ENCODE assay signal across 20 cellular contexts in genomic region chr1:204863024-204863423, GRCh38. TPM values are rescaled to one million over a fixed set of nuclear protein-coding genes. Genes with fewer than 3 reads are reported as not detected.
DNase-seq lines count a peak whose midpoint lies in the region; ATAC-seq, FAIRE-seq and TF ChIP-seq lines count a peak whose summit lies in the region.
"Had no signal": no experiment of that assay in that cellular context is flagged by ENCODE, and none has a peak within 500 bp of the region (broad histone marks: within the 10 kb centered on the region; RNA-seq: fewer than 3 reads in every experiment).

No MANE protein-coding gene starts in this region.

- WGBS in sigmoid colon, 2 donors, result 75 to 85% methylated on average over 5 of the region's 5 CpGs

- peak; percentile 89 for ATAC-seq in Right ventricle myocardium superior (ENCODE audit: poor library complexity)
- ATAC-seq: GM23338, HCT116 had no signal

- no peak for FAIRE-seq in urothelium cell line (lab: Jason Lieb, UNC)
- FAIRE-seq: A204.1, GM12892 had no signal

- H3K36me3 ChIP-seq in sigmoid colon, result no peaks in the 10 kb centered on the region
- H3K36me3 ChIP-seq: MG63 had no signal

- H3K9me3 ChIP-seq in sigmoid colon, result no peaks in the 10 kb centered on the region
- H3K9me3 ChIP-seq: MG63 had no signal

- no peak for TF ChIP-seq CTCF in sigmoid colon (IDR thresholded peaks at IDR 0.05)

- H3K27me3 ChIP-seq in sigmoid colon, result no peaks in the 10 kb centered on the region
- H3K27me3 ChIP-seq: MG63 had no signal

- H3K4me1 ChIP-seq in sigmoid colon, result peaks cover 0 to 20% (median 3%) of the 10 kb centered on the region in 4 donors

- H3K27ac ChIP-seq in angular gyrus (ENCODE audit: low read depth, low read length) (peak overlapping the region; percentile 26), sigmoid colon (no peak overlapping the region)
- H3K27ac ChIP-seq: C4-2B had no signal

- no peak for TF ChIP-seq POLR2A in sigmoid colon (IDR thresholded peaks at IDR 0.05)

- H3K4me3 ChIP-seq in sigmoid colon, result no peak overlapping the region
- H3K4me3 ChIP-seq: GM23338, MG63 had no signal

- TF ChIP-seq EP300 in sigmoid colon (IDR thresholded peaks at IDR 0.05), result no peak

- DNase-seq in Right ventricle myocardium superior, result no peak
- peak; percentile 26 for DNase-seq in islet precursor cell
- peak; percentile 6 for DNase-seq in sigmoid colon
- DNase-seq in D341Med (ENCODE audit: low spot score), result no peak
- DNase-seq in NCI-H2227 treated with DMSO at 0.1 percent for 48 hours (lab: John Stamatoyannopoulos, UW), result no peak
- no peak for DNase-seq in urothelium cell line (ENCODE audit: low spot score)
- no peak for DNase-seq in activated T-cell treated with anti-CD3 and anti-CD28 coated beads, Interleukin-2, amount 50 U/mL, for 48 hours
- DNase-seq: DMS153, Karpas-422, MG63, NCI-H1092, NCI-H2081 treated with DMSO at 0.1 percent for 48 hours, NCI-H510A treated with DMSO at 0.1 percent for 48 hours, NCI-H82 had no signal

- intact Hi-C loops in Right ventricle myocardium superior (cut with DNase I), result no loop called here
- intact Hi-C loops in sigmoid colon (cut with DNase I), result no loop called here

RNA-seq across cellular contexts. Expression of gene NFASC, which starts 7.6 kb away (rescaled TPM):
- total RNA-seq in Right ventricle myocardium superior (11.1 TPM), sigmoid colon (100 to 1,000 TPM in 1 of 4 donors, 10 to 100 TPM in 3; 17.6 to 105 (median 25.3) TPM)
- 1 to 10 TPM in 2 of 3 donors, under 1 TPM in 1; 0.46 to 8.9 (median 1.2) TPM for polyA plus RNA-seq in sigmoid colon

Comparison
In these comparisons a context has a peak if more than half of its experiments do, and no peak if none do; other contexts are left out.
1. DNase-seq: peak in islet precursor cell (single experiment) and sigmoid colon (single experiment); none in Right ventricle myocardium superior (single experiment), D341Med (single experiment), NCI-H2227 treated with DMSO at 0.1 percent for 48 hours (single experiment), urothelium cell line (single experiment) and activated T-cell treated with anti-CD3 and anti-CD28 coated beads, Interleukin-2, amount 50 U/mL, for 48 hours (0 of 2).